ENCODE assay signal across 19 cellular contexts in the genomic region with DNA sequence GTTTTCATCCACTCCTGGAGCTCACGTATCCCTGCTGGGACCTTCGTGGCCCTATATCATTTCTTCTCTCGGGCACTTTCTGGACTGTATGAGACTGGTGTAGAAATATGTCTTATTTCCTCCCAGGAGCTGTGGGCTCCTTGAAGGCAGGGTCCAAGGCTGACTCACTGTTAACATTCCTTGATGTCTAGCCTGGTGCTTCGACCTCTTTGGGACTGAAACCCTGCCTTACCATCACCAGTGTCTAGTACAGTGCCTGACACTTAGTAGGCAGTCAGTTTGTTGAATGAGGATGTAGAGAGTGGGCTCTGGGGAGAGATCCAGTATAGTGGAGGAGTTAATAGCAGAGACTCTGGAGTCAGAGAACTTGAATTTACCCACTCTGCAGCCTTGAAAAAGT. TPM values are rescaled to one million over a fixed set of nuclear protein-coding genes. Genes with fewer than 3 reads are reported as not detected.
DNase-seq lines count a peak whose midpoint lies in the region; ATAC-seq and TF ChIP-seq lines count a peak whose summit lies in the region.
"Had no signal": no experiment of that assay in that cellular context is flagged by ENCODE, and none has a peak within 500 bp of the region (broad histone marks: within the 10 kb centered on the region; RNA-seq: fewer than 3 reads in every experiment).

No MANE protein-coding gene starts in this region.

- H3K9me3 Mint-ChIP-seq in activated CD4-positive, alpha-beta T cell treated with anti-CD3 and anti-CD28 coated beads, Interleukin-2, amount 10 ng/mL, durations not matched to agents 24 days and 14 days, result no peaks in the 10 kb centered on the region
- H3K9me3 Mint-ChIP-seq in activated naive CD8-positive, alpha-beta T cell treated with anti-CD3 and anti-CD28 coated beads, Interleukin-2, amount 10 ng/mL, durations not matched to agents 7 days and 5 days, result no peaks in the 10 kb centered on the region
- H3K9me3 Mint-ChIP-seq in natural killer cell treated with Interleukin-12 subunit alpha and Interleukin-12 subunit beta and Interleukin-15 and Interleukin-18, amount 100 ng/mL, for 72 hours, result no peaks in the 10 kb centered on the region
- H3K9me3 Mint-ChIP-seq: neural crest cell had no signal

- TF ChIP-seq CTCF in HL-60 (IDR thresholded peaks at IDR 0.05; ENCODE audit: insufficient read depth, low read length), result no peak

- peak overlapping the region; percentile 33 for H3K4me3 Mint-ChIP-seq in activated CD4-positive, alpha-beta T cell treated with anti-CD3 and anti-CD28 coated beads, Interleukin-2, amount 10 ng/mL, durations not matched to agents 24 days and 14 days
- no peak overlapping the region for H3K4me3 Mint-ChIP-seq in activated naive CD8-positive, alpha-beta T cell treated with anti-CD3 and anti-CD28 coated beads, Interleukin-2, amount 10 ng/mL, durations not matched to agents 7 days and 5 days
- no peak overlapping the region for H3K4me3 Mint-ChIP-seq in natural killer cell treated with Interleukin-12 subunit alpha and Interleukin-12 subunit beta and Interleukin-15 and Interleukin-18, amount 100 ng/mL, for 72 hours
- H3K4me3 Mint-ChIP-seq: neural crest cell had no signal

- H3K27ac ChIP-seq in HL-60 (replicated peaks), result peak overlapping the region; percentile 15
- H3K27ac ChIP-seq: A549, C4-2B, uterus had no signal

- no peak for DNase-seq in activated CD4-positive, alpha-beta T cell treated with anti-CD3 and anti-CD28 coated beads, Interleukin-2, amount 10 ng/mL, durations not matched to agents 24 days and 14 days
- DNase-seq in activated CD4-positive, alpha-beta T cell treated with anti-CD3 and anti-CD28 coated beads for 1 hour, result no peak
- no peak for DNase-seq in HL-60 (ENCODE audit: low read depth in 1 of 2, low spot score in 1 of 2)
- DNase-seq in activated naive CD8-positive, alpha-beta T cell treated with anti-CD3 and anti-CD28 coated beads, Interleukin-2, amount 10 ng/mL, durations not matched to agents 7 days and 5 days, result no peak
- no peak for DNase-seq in natural killer cell treated with Interleukin-12 subunit alpha and Interleukin-12 subunit beta and Interleukin-15 and Interleukin-18, amount 100 ng/mL, for 72 hours (ENCODE audit: low spot score)
- DNase-seq in erythroblast (lab: John Stamatoyannopoulos, UW), result no peak
- no peak for DNase-seq in activated CD4-positive, CD25-positive, alpha-beta regulatory T cell treated with anti-CD3 and anti-CD28 coated beads, Interleukin-2, amount 50 U/mL, for 72 hours
- DNase-seq in dermis blood vessel endothelial cell, result no peak
- DNase-seq: DND-41, NCI-H146, NCI-H2227 treated with DMSO at 0.1 percent for 48 hours, Peyer's patch, retina, uterus had no signal

- H3K27me3 Mint-ChIP-seq in activated CD4-positive, alpha-beta T cell treated with anti-CD3 and anti-CD28 coated beads, Interleukin-2, amount 10 ng/mL, durations not matched to agents 24 days and 14 days, result no peaks in the 10 kb centered on the region
- H3K27me3 Mint-ChIP-seq in activated naive CD8-positive, alpha-beta T cell treated with anti-CD3 and anti-CD28 coated beads, Interleukin-2, amount 10 ng/mL, durations not matched to agents 7 days and 5 days, result no peaks in the 10 kb centered on the region
- H3K27me3 Mint-ChIP-seq in natural killer cell treated with Interleukin-12 subunit alpha and Interleukin-12 subunit beta and Interleukin-15 and Interleukin-18, amount 100 ng/mL, for 72 hours, result no peaks in the 10 kb centered on the region

- no peak for TF ChIP-seq POLR2A in erythroblast (IDR thresholded peaks at IDR 0.05; ENCODE audit: low read length)

- peaks cover 76% of the 10 kb centered on the region for H3K36me3 Mint-ChIP-seq in activated CD4-positive, alpha-beta T cell treated with anti-CD3 and anti-CD28 coated beads, Interleukin-2, amount 10 ng/mL, durations not matched to agents 24 days and 14 days (ENCODE audit: low read depth)
- peaks cover 53% of the 10 kb centered on the region for H3K36me3 Mint-ChIP-seq in activated naive CD8-positive, alpha-beta T cell treated with anti-CD3 and anti-CD28 coated beads, Interleukin-2, amount 10 ng/mL, durations not matched to agents 7 days and 5 days
- peaks cover 17% of the 10 kb centered on the region for H3K36me3 Mint-ChIP-seq in natural killer cell treated with Interleukin-12 subunit alpha and Interleukin-12 subunit beta and Interleukin-15 and Interleukin-18, amount 100 ng/mL, for 72 hours

- H3K27ac Mint-ChIP-seq in activated CD4-positive, alpha-beta T cell treated with anti-CD3 and anti-CD28 coated beads, Interleukin-2, amount 10 ng/mL, durations not matched to agents 24 days and 14 days, result peak overlapping the region; percentile 96
- H3K27ac Mint-ChIP-seq in activated naive CD8-positive, alpha-beta T cell treated with anti-CD3 and anti-CD28 coated beads, Interleukin-2, amount 10 ng/mL, durations not matched to agents 7 days and 5 days, result peak overlapping the region; percentile 93
- H3K27ac Mint-ChIP-seq in natural killer cell treated with Interleukin-12 subunit alpha and Interleukin-12 subunit beta and Interleukin-15 and Interleukin-18, amount 100 ng/mL, for 72 hours, result peak overlapping the region; percentile 99 to 100

- peaks cover 29% of the 10 kb centered on the region for H3K4me1 Mint-ChIP-seq in activated CD4-positive, alpha-beta T cell treated with anti-CD3 and anti-CD28 coated beads, Interleukin-2, amount 10 ng/mL, durations not matched to agents 24 days and 14 days
- H3K4me1 Mint-ChIP-seq in activated naive CD8-positive, alpha-beta T cell treated with anti-CD3 and anti-CD28 coated beads, Interleukin-2, amount 10 ng/mL, durations not matched to agents 7 days and 5 days, result peaks cover 19% of the 10 kb centered on the region
- H3K4me1 Mint-ChIP-seq in natural killer cell treated with Interleukin-12 subunit alpha and Interleukin-12 subunit beta and Interleukin-15 and Interleukin-18, amount 100 ng/mL, for 72 hours (ENCODE audit: low read depth in 2 of 2), result peaks cover 20 to 23% of the 10 kb centered on the region in 2 donors
- H3K4me1 Mint-ChIP-seq: neural crest cell had no signal

- intact Hi-C loops in activated CD4-positive, alpha-beta T cell treated with anti-CD3 and anti-CD28 coated beads, Interleukin-2, amount 10 ng/mL, durations not matched to agents 24 days and 14 days (cut with micrococcal nuclease), result loop anchor here (1.0 kb wide), 1 partner anchor 8 kb away; no protein-coding TSS in a partner anchor

- POLR2A ChIA-PET in activated naive CD8-positive, alpha-beta T cell treated with anti-CD3 and anti-CD28 coated beads, Interleukin-2, amount 10 ng/mL, durations not matched to agents 7 days and 5 days (lab: Charles Lee), result interaction anchor here (0.6 kb wide), 1 partner anchor 278 kb away, joined by 3 read pairs; no protein-coding TSS in a partner anchor

- no peak overlapping the region for H3K4me3 ChIP-seq in HL-60 (replicated peaks; ENCODE audit: insufficient read depth, low read length)
- H3K4me3 ChIP-seq: A549, Peyer's patch, uterus had no signal

- no peak for ATAC-seq in activated naive CD8-positive, alpha-beta T cell treated with anti-CD3 and anti-CD28 coated beads, Interleukin-2, amount 10 ng/mL, durations not matched to agents 7 days and 5 days (ENCODE audit: low read depth)
- no peak for ATAC-seq in natural killer cell treated with Interleukin-12 subunit alpha and Interleukin-12 subunit beta and Interleukin-15 and Interleukin-18, amount 100 ng/mL, for 72 hours
- ATAC-seq: HCT116, SK-N-SH treated with all-trans-retinoic acid at 6 μM for 48 hours had no signal

- no peaks in the 10 kb centered on the region for H3K27me3 ChIP-seq in HL-60 (ENCODE audit: insufficient read depth, poor library complexity, severe bottlenecking)
- H3K27me3 ChIP-seq: Peyer's patch, uterus had no signal

RNA-seq across cellular contexts. Expression of a gene that starts 23.6 kb away (rescaled TPM):
- total RNA-seq in activated CD4-positive, alpha-beta T cell treated with anti-CD3 and anti-CD28 coated beads, Interleukin-2, amount 10 ng/mL, durations not matched to agents 24 days and 14 days, result 65.7 and 68.1 TPM in 2 replicates
- total RNA-seq in activated naive CD8-positive, alpha-beta T cell treated with anti-CD3 and anti-CD28 coated beads, Interleukin-2, amount 10 ng/mL, durations not matched to agents 7 days and 5 days, result 10 to 100 TPM; 23.9 to 24.2 TPM
- 10 to 100 TPM; 36.6 to 50.0 TPM for total RNA-seq in natural killer cell treated with Interleukin-12 subunit alpha and Interleukin-12 subunit beta and Interleukin-15 and Interleukin-18, amount 100 ng/mL, for 72 hours
- total RNA-seq in dermis blood vessel endothelial cell, result 35.2 and 49.7 TPM in 2 replicates

RNA-seq across cellular contexts. Expression of a gene that starts 23.7 kb away (rescaled TPM):
- total RNA-seq in activated CD4-positive, alpha-beta T cell treated with anti-CD3 and anti-CD28 coated beads, Interleukin-2, amount 10 ng/mL, durations not matched to agents 24 days and 14 days, result 119 and 120 TPM in 2 replicates
- 10 to 100 TPM; 20.4 to 20.8 TPM for total RNA-seq in activated naive CD8-positive, alpha-beta T cell treated with anti-CD3 and anti-CD28 coated beads, Interleukin-2, amount 10 ng/mL, durations not matched to agents 7 days and 5 days
- total RNA-seq in natural killer cell treated with Interleukin-12 subunit alpha and Interleukin-12 subunit beta and Interleukin-15 and Interleukin-18, amount 100 ng/mL, for 72 hours, result 10 to 100 TPM; 32.8 to 39.4 TPM
- 2.6 and 4.1 TPM in 2 replicates for total RNA-seq in dermis blood vessel endothelial cell

RNA-seq across cellular contexts. Expression of a gene that starts 46.2 kb away (rescaled TPM):
- total RNA-seq in activated CD4-positive, alpha-beta T cell treated with anti-CD3 and anti-CD28 coated beads, Interleukin-2, amount 10 ng/mL, durations not matched to agents 24 days and 14 days, result 34.7 and 35.5 TPM in 2 replicates
- total RNA-seq in activated naive CD8-positive, alpha-beta T cell treated with anti-CD3 and anti-CD28 coated beads, Interleukin-2, amount 10 ng/mL, durations not matched to agents 7 days and 5 days, result 10 to 100 TPM; 14.3 to 14.4 TPM
- total RNA-seq in natural killer cell treated with Interleukin-12 subunit alpha and Interleukin-12 subunit beta and Interleukin-15 and Interleukin-18, amount 100 ng/mL, for 72 hours, result 10 to 100 TPM; 51.3 to 61.2 TPM
- 24.0 and 34.0 TPM in 2 replicates for total RNA-seq in dermis blood vessel endothelial cell
